Comparison of ENCODE assay signal across 8 cellular contexts in the genomic region with DNA sequence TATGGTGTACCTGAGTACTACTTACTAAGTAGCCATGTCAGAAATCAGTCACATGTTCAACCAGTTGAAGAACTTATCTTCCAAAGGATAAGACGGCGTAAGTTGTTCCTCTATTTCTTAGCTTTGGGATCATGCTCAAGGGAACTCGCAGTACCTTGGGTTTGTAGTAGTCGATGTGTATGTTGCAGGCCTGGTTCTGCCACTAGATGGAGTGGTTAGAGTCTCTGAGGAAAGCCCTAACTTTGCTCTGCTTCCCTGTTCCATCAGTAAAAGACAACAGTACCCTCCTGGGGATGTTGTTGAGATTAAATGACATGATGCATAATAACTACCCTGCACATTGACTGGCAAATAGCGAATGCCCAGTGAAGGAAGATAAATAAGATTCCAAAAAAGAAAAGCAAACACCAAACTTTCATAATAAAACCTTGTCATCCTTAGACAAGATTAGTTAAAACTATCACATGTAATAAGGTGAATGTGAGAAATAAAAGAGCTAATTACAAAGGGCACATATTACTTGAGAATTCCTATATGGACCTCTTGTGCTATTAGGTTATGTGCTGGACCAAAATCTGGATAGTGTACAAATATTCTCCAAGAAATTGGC.
A peak's percentile ranks its signal among the peaks of the same experiment; 100 is the strongest.
DNase-seq lines count a peak whose midpoint lies in the region; ATAC-seq and TF ChIP-seq lines count a peak whose summit lies in the region.

No MANE protein-coding gene starts in this region.

- H3K4me3 Mint-ChIP-seq in type B pancreatic cell: no peak overlapping the region

- no peak overlapping the region for H2AFZ ChIP-seq in fibroblast of lung (ENCODE audit: low read length)

- no peaks in the 10 kb centered on the region for H3K9me3 Mint-ChIP-seq in type B pancreatic cell

- H3K27me3 ChIP-seq in cardiac muscle cell (no peaks in the 10 kb centered on the region), fibroblast of lung (ENCODE audit: control insufficient read depth, insufficient read depth, low read length) (no peaks in the 10 kb centered on the region)
- H3K27me3 ChIP-seq in effector memory CD4-positive, alpha-beta T cell (replicated peaks; ENCODE audit: control insufficient read depth, insufficient read depth, low read length, poor library complexity, severe bottlenecking): no peaks in the 10 kb centered on the region

- no peaks in the 10 kb centered on the region for H3K36me3 Mint-ChIP-seq in type B pancreatic cell

- H3K27ac ChIP-seq in cardiac muscle cell: no peak overlapping the region
- no peak overlapping the region for H3K27ac ChIP-seq in fibroblast of lung (ENCODE audit: insufficient read depth, low read length)
- H3K27ac ChIP-seq in effector memory CD4-positive, alpha-beta T cell (ENCODE audit: insufficient read depth, low read length, poor library complexity, severe bottlenecking): no peak overlapping the region

- ATAC-seq in Right ventricle myocardium inferior (no peak), HG03045 (IDR thresholded peaks at IDR 0.05; ENCODE audit: unreplicated experiment) (no peak), HG02840 (IDR thresholded peaks at IDR 0.05; ENCODE audit: low FRiP score, unreplicated experiment) (no peak)

- TF ChIP-seq CTCF in cardiac muscle cell (IDR thresholded peaks at IDR 0.05; ENCODE audit: low read depth, low read length) (peak; percentile 61), fibroblast of lung (conservative IDR thresholded peaks at IDR 0.05 in 1 of 2, IDR thresholded peaks at IDR 0.05 in 1 of 2; ENCODE audit: low read depth in 1 of 2, low read length in 2 of 2) (peak; percentile 60 to 67), type B pancreatic cell (conservative IDR thresholded peaks at IDR 0.05) (peak; percentile 71)

- H4K20me1 ChIP-seq in fibroblast of lung (ENCODE audit: control insufficient read depth, extremely low read depth, insufficient read depth, low read length): no peaks in the 10 kb centered on the region

- H3K9ac ChIP-seq in fibroblast of lung (ENCODE audit: insufficient read depth, low read length): no peak overlapping the region

- H3K4me3 ChIP-seq in cardiac muscle cell (no peak overlapping the region), fibroblast of lung (replicated peaks in 1 of 4; ENCODE audit: control extremely low read depth in 1 of 4, insufficient read depth in 1 of 4, low read depth in 3 of 4, low read length in 4 of 4) (no peak overlapping the region)
- no peak overlapping the region for H3K4me3 ChIP-seq in effector memory CD4-positive, alpha-beta T cell (ENCODE audit: insufficient read depth, low read depth, low read length, poor library complexity, severe bottlenecking)

- H3K4me2 ChIP-seq in fibroblast of lung (ENCODE audit: extremely low read depth, insufficient read depth, low read length): no peak overlapping the region

- H3K36me3 ChIP-seq in cardiac muscle cell: no peaks in the 10 kb centered on the region
- H3K36me3 ChIP-seq in fibroblast of lung (ENCODE audit: control insufficient read depth, insufficient read depth, low read length): no peaks in the 10 kb centered on the region
- no peaks in the 10 kb centered on the region for H3K36me3 ChIP-seq in effector memory CD4-positive, alpha-beta T cell (ENCODE audit: control insufficient read depth, insufficient read depth, low read length)

- H3K79me2 ChIP-seq in fibroblast of lung (ENCODE audit: control insufficient read depth, insufficient read depth, low read length): no peaks in the 10 kb centered on the region

- H3K4me1 ChIP-seq in cardiac muscle cell (ENCODE audit: low read depth) (no peaks in the 10 kb centered on the region), fibroblast of lung (ENCODE audit: control insufficient read depth, extremely low read depth, insufficient read depth, low read length) (no peaks in the 10 kb centered on the region)
- no peaks in the 10 kb centered on the region for H3K4me1 ChIP-seq in effector memory CD4-positive, alpha-beta T cell (ENCODE audit: control insufficient read depth, insufficient read depth, low read length, poor library complexity, severe bottlenecking)

- peak; percentile 33 to 53 for DNase-seq in cardiac muscle cell (ENCODE audit: low read depth in 1 of 2, low spot score in 1 of 2)
- DNase-seq in Right ventricle myocardium inferior (ENCODE audit: missing footprints): no peak
- DNase-seq in NCI-H748 (lab: John Stamatoyannopoulos, UW; ENCODE audit: unreplicated experiment): peak; percentile 70
- DNase-seq in fibroblast of lung (ENCODE audit: low read depth in 2 of 2): peak; percentile 9 to 35
- no peak for DNase-seq in type B pancreatic cell (ENCODE audit: extremely low spot score, unreplicated experiment)
- DNase-seq in effector memory CD4-positive, alpha-beta T cell: no peak

- H3K27ac Mint-ChIP-seq in type B pancreatic cell: no peak overlapping the region

- H3K9me3 ChIP-seq in cardiac muscle cell (ENCODE audit: low read depth) (no peaks in the 10 kb centered on the region), fibroblast of lung (ENCODE audit: control insufficient read depth, insufficient read depth, low read depth, low read length) (no peaks in the 10 kb centered on the region)
- H3K9me3 ChIP-seq in effector memory CD4-positive, alpha-beta T cell (ENCODE audit: control insufficient read depth, low read length): no peaks in the 10 kb centered on the region

- no peaks in the 10 kb centered on the region for H3K27me3 Mint-ChIP-seq in type B pancreatic cell

- intact Hi-C loops in Right ventricle myocardium inferior (cut with DNase I): no loop called here

- H3K4me1 Mint-ChIP-seq in type B pancreatic cell (ENCODE audit: unreplicated experiment): no peaks in the 10 kb centered on the region

Comparison
In these comparisons a context has a peak if more than half of its experiments do, and no peak if none do; other contexts are left out.
1. DNase-seq: peak in cardiac muscle cell (2 of 2), NCI-H748 (single experiment) and fibroblast of lung (2 of 2); none in Right ventricle myocardium inferior (single experiment), type B pancreatic cell (single experiment) and effector memory CD4-positive, alpha-beta T cell (0 of 3).
2. Peak in every context shown above with its lines, with median percentiles within 50 percentile points of each other: CTCF ChIP-seq.